ENCODE assay signal across 27 cellular contexts in genomic region chrX:46456125-46456922, GRCh38.
DNase-seq lines count a peak whose midpoint lies in the region; ATAC-seq, FAIRE-seq and TF ChIP-seq lines count a peak whose summit lies in the region.
"Had no signal": no experiment of that assay in that cellular context is flagged by ENCODE, and none has a peak within 500 bp of the region (broad histone marks: within the 10 kb centered on the region; RNA-seq: fewer than 3 reads in every experiment).

No MANE protein-coding gene starts in this region.

- H3K36me3 ChIP-seq in bronchial epithelial cell (ENCODE audit: control insufficient read depth, insufficient read depth, low read length) (no peaks in the 10 kb centered on the region), mesodermal cell (ENCODE audit: control insufficient read depth, insufficient read depth, low read length) (no peaks in the 10 kb centered on the region), endodermal cell (ENCODE audit: control insufficient read depth, insufficient read depth, low read length) (peaks cover 14% of the 10 kb centered on the region)
- H3K36me3 ChIP-seq: Peyer's patch had no signal

- no peaks in the 10 kb centered on the region for H3K27me3 Mint-ChIP-seq in stimulated activated memory B cell treated with anti-CD40 and anti-IgM and Interleukin-4, amounts not matched to agents 10 μg/mL and 1 μg/mL and 100 μg/mL, for 72 hours
- H3K27me3 Mint-ChIP-seq in endodermal cell (ENCODE audit: insufficient read depth): no peaks in the 10 kb centered on the region
- no peaks in the 10 kb centered on the region for H3K27me3 Mint-ChIP-seq in activated CD4-positive, alpha-beta T cell treated with anti-CD3 and anti-CD28 coated beads, Interleukin-2, amount 10 ng/mL, durations not matched to agents 7 days and 5 days
- H3K27me3 Mint-ChIP-seq: activated naive CD8-positive, alpha-beta T cell; activated T-helper 17 cell treated with anti-CD3 and anti-CD28 coated beads, Interleukin-2, amount 50 U/mL, for 72 hours; central memory CD8-positive, alpha-beta T cell; memory B cell had no signal

- POLR2A ChIA-PET in activated CD4-positive, alpha-beta T cell treated with anti-CD3 and anti-CD28 coated beads, Interleukin-2, amount 10 ng/mL, durations not matched to agents 7 days and 5 days (lab: Charles Lee): no interaction called here

- H3K9ac ChIP-seq in endodermal cell (ENCODE audit: extremely low read depth, low read length, poor library complexity, severe bottlenecking): no peak overlapping the region
- H3K9ac ChIP-seq: SK-N-SH had no signal

- peaks cover 8% of the 10 kb centered on the region for H3K4me1 Mint-ChIP-seq in stimulated activated memory B cell treated with anti-CD40 and anti-IgM and Interleukin-4, amounts not matched to agents 10 μg/mL and 1 μg/mL and 100 μg/mL, for 72 hours
- no peaks in the 10 kb centered on the region for H3K4me1 Mint-ChIP-seq in endodermal cell
- peaks cover 9% of the 10 kb centered on the region for H3K4me1 Mint-ChIP-seq in activated CD4-positive, alpha-beta T cell treated with anti-CD3 and anti-CD28 coated beads, Interleukin-2, amount 10 ng/mL, durations not matched to agents 7 days and 5 days
- H3K4me1 Mint-ChIP-seq: activated T-helper 17 cell treated with anti-CD3 and anti-CD28 coated beads, Interleukin-2, amount 50 U/mL, for 72 hours had no signal

- no peaks in the 10 kb centered on the region for H3K9me3 Mint-ChIP-seq in stimulated activated memory B cell treated with anti-CD40 and anti-IgM and Interleukin-4, amounts not matched to agents 10 μg/mL and 1 μg/mL and 100 μg/mL, for 72 hours
- H3K9me3 Mint-ChIP-seq in endodermal cell: peaks cover 38% of the 10 kb centered on the region
- H3K9me3 Mint-ChIP-seq in activated CD4-positive, alpha-beta T cell treated with anti-CD3 and anti-CD28 coated beads, Interleukin-2, amount 10 ng/mL, durations not matched to agents 7 days and 5 days: no peaks in the 10 kb centered on the region
- H3K9me3 Mint-ChIP-seq: activated T-helper 17 cell treated with anti-CD3 and anti-CD28 coated beads, Interleukin-2, amount 50 U/mL, for 72 hours; central memory CD8-positive, alpha-beta T cell; memory B cell; stimulated activated effector memory CD8-positive, alpha-beta T cell treated with anti-CD3 and anti-CD28 coated beads, Interleukin-12 subunit alpha, Interleukin-12 subunit beta, amount 100 ng/mL, for 72 hours had no signal

- H3K27ac Mint-ChIP-seq in stimulated activated memory B cell treated with anti-CD40 and anti-IgM and Interleukin-4, amounts not matched to agents 10 μg/mL and 1 μg/mL and 100 μg/mL, for 72 hours: no peak overlapping the region
- no peak overlapping the region for H3K27ac Mint-ChIP-seq in endodermal cell
- no peak overlapping the region for H3K27ac Mint-ChIP-seq in activated CD4-positive, alpha-beta T cell treated with anti-CD3 and anti-CD28 coated beads, Interleukin-2, amount 10 ng/mL, durations not matched to agents 7 days and 5 days
- H3K27ac Mint-ChIP-seq: activated naive CD8-positive, alpha-beta T cell; activated T-helper 17 cell treated with anti-CD3 and anti-CD28 coated beads, Interleukin-2, amount 50 U/mL, for 72 hours; memory B cell; stimulated activated effector memory CD8-positive, alpha-beta T cell treated with anti-CD3 and anti-CD28 coated beads, Interleukin-12 subunit alpha, Interleukin-12 subunit beta, amount 100 ng/mL, for 72 hours had no signal

- DNase-seq in DMS153 (lab: John Stamatoyannopoulos, UW) (peak; percentile 0), DMS153 treated with DMSO at 0.1 percent for 48 hours (lab: John Stamatoyannopoulos, UW; ENCODE audit: unreplicated experiment) (no peak), bronchial epithelial cell (ENCODE audit: low read depth) (no peak), iris pigment epithelial cell (ENCODE audit: low read depth) (peak; percentile 9), endodermal cell (no peak)
- DNase-seq in activated CD4-positive, alpha-beta T cell treated with anti-CD3 and anti-CD28 coated beads, Interleukin-2, amount 10 ng/mL, durations not matched to agents 7 days and 5 days: no peak
- DNase-seq: activated CD4-positive, alpha-beta T cell treated with anti-CD3 and anti-CD28 coated beads for 48 hours; aorta; DMS79; effector CD8-positive, alpha-beta T cell; foreskin melanocyte; hypothalamus; NCI-H526 treated with DMSO at 0.1 percent for 48 hours; nucleus accumbens; Peyer's patch; SK-N-SH; stimulated activated CD4-positive, alpha-beta T cell treated with anti-CD3 and anti-CD28 coated beads, Interleukin-2, amount 100 ng/mL, for 48 hours had no signal

- CTCF ChIA-PET in activated CD4-positive, alpha-beta T cell treated with anti-CD3 and anti-CD28 coated beads, Interleukin-2, amount 10 ng/mL, durations not matched to agents 7 days and 5 days (lab: Charles Lee): interaction anchor here (1.5 kb wide), 1 partner anchor 40 kb away, joined by 4 read pairs; no protein-coding TSS in a partner anchor

- TF ChIP-seq CTCF in bronchial epithelial cell (IDR thresholded peaks at IDR 0.05; ENCODE audit: insufficient read depth, low read length, severe bottlenecking): no peak
- no peak for TF ChIP-seq CTCF in endodermal cell (conservative IDR thresholded peaks at IDR 0.05)

- H3K9me3 ChIP-seq in mesodermal cell (ENCODE audit: control insufficient read depth, low read length) (no peaks in the 10 kb centered on the region), endodermal cell (ENCODE audit: control insufficient read depth, low read length) (no peaks in the 10 kb centered on the region)
- H3K9me3 ChIP-seq: Peyer's patch, SK-N-SH had no signal

- WGBS in mesodermal cell (ENCODE audit: insufficient coverage in 2 of 2), 2 experiments: no CpG with 5 or more reads among the region's 3 CpGs
- WGBS in endodermal cell (ENCODE audit: insufficient coverage in 1 of 2, insufficient read length in 1 of 2), 2 experiments: 97 to 100% methylated on average over 1 to 3 of the region's 3 CpGs

- no peaks in the 10 kb centered on the region for H3K27me3 ChIP-seq in bronchial epithelial cell (ENCODE audit: control insufficient read depth, insufficient read depth, low read length)
- no peaks in the 10 kb centered on the region for H3K27me3 ChIP-seq in endodermal cell (ENCODE audit: control insufficient read depth, insufficient read depth, low read length, poor library complexity, severe bottlenecking)
- H3K27me3 ChIP-seq: Peyer's patch had no signal

- H3K36me3 Mint-ChIP-seq in stimulated activated memory B cell treated with anti-CD40 and anti-IgM and Interleukin-4, amounts not matched to agents 10 μg/mL and 1 μg/mL and 100 μg/mL, for 72 hours: peaks cover 16% of the 10 kb centered on the region
- peaks cover 22% of the 10 kb centered on the region for H3K36me3 Mint-ChIP-seq in endodermal cell (ENCODE audit: low read depth)
- H3K36me3 Mint-ChIP-seq in activated CD4-positive, alpha-beta T cell treated with anti-CD3 and anti-CD28 coated beads, Interleukin-2, amount 10 ng/mL, durations not matched to agents 7 days and 5 days (ENCODE audit: low read depth): peaks cover 39% of the 10 kb centered on the region

- no peak for ATAC-seq in stimulated activated memory B cell treated with anti-CD40 and anti-IgM and Interleukin-4, amounts not matched to agents 10 μg/mL and 1 μg/mL and 100 μg/mL, for 72 hours
- ATAC-seq: activated T-helper 17 cell treated with anti-CD3 and anti-CD28 coated beads, Interleukin-2, amount 50 U/mL, for 72 hours; esophagus mucosa; K562; stimulated activated effector memory CD8-positive, alpha-beta T cell treated with anti-CD3 and anti-CD28 coated beads, Interleukin-12 subunit alpha, Interleukin-12 subunit beta, amount 100 ng/mL, for 72 hours had no signal

- peak; percentile 91 for FAIRE-seq in bronchial epithelial cell (lab: Jason Lieb, UNC)
- FAIRE-seq: K562 had no signal

- H3K27ac ChIP-seq in mesodermal cell (ENCODE audit: low read depth, low read length, severe bottlenecking) (peak overlapping the region; percentile 57), endodermal cell (ENCODE audit: low read depth, low read length) (no peak overlapping the region)
- H3K27ac ChIP-seq: 22Rv1, Peyer's patch had no signal

- peaks cover 3% of the 10 kb centered on the region for H3K4me1 ChIP-seq in mesodermal cell (ENCODE audit: control insufficient read depth, insufficient read depth, low read length, poor library complexity, severe bottlenecking)
- H3K4me1 ChIP-seq in endodermal cell (ENCODE audit: control insufficient read depth, insufficient read depth, low read length): no peaks in the 10 kb centered on the region
- H3K4me1 ChIP-seq: Peyer's patch had no signal

- H3K4me3 Mint-ChIP-seq in stimulated activated memory B cell treated with anti-CD40 and anti-IgM and Interleukin-4, amounts not matched to agents 10 μg/mL and 1 μg/mL and 100 μg/mL, for 72 hours: no peak overlapping the region
- no peak overlapping the region for H3K4me3 Mint-ChIP-seq in endodermal cell
- no peak overlapping the region for H3K4me3 Mint-ChIP-seq in activated CD4-positive, alpha-beta T cell treated with anti-CD3 and anti-CD28 coated beads, Interleukin-2, amount 10 ng/mL, durations not matched to agents 7 days and 5 days
- H3K4me3 Mint-ChIP-seq: activated naive CD8-positive, alpha-beta T cell; activated T-helper 17 cell treated with anti-CD3 and anti-CD28 coated beads, Interleukin-2, amount 50 U/mL, for 72 hours; central memory CD8-positive, alpha-beta T cell; memory B cell; stimulated activated effector memory CD8-positive, alpha-beta T cell treated with anti-CD3 and anti-CD28 coated beads, Interleukin-12 subunit alpha, Interleukin-12 subunit beta, amount 100 ng/mL, for 72 hours had no signal

- H3K4me3 ChIP-seq in bronchial epithelial cell (ENCODE audit: low read depth, low read length) (no peak overlapping the region), mesodermal cell (ENCODE audit: extremely low read depth, insufficient read depth, low read length, poor library complexity, severe bottlenecking) (no peak overlapping the region), endodermal cell (ENCODE audit: low read length) (no peak overlapping the region)
- H3K4me3 ChIP-seq: K562, Peyer's patch had no signal

Comparison
In these comparisons a context has a peak if more than half of its experiments do, and no peak if none do; other contexts are left out.
1. DNase-seq: peak in DMS153 (single experiment) and iris pigment epithelial cell (single experiment); none in DMS153 treated with DMSO at 0.1 percent for 48 hours (single experiment), bronchial epithelial cell (single experiment), endodermal cell (single experiment) and activated CD4-positive, alpha-beta T cell treated with anti-CD3 and anti-CD28 coated beads, Interleukin-2, amount 10 ng/mL, durations not matched to agents 7 days and 5 days (single experiment).